20 cellular contexts compared by ENCODE assay signal in genomic region chr19:1365964-1366695, GRCh38. TPM values are rescaled to one million over a fixed set of nuclear protein-coding genes. Genes with fewer than 3 reads are reported as not detected.
DNase-seq lines count a peak whose midpoint lies in the region; TF ChIP-seq lines count a peak whose summit lies in the region.
"Had no signal": no experiment of that assay in that cellular context is flagged by ENCODE, and none has a peak within 500 bp of the region (broad histone marks: within the 10 kb centered on the region; RNA-seq: fewer than 3 reads in every experiment).

No MANE protein-coding gene starts in this region.

- no peak overlapping the region for H3K27ac Mint-ChIP-seq in mesothelial cell of epicardium
- H3K27ac Mint-ChIP-seq: CD4-positive, alpha-beta T cell had no signal

- no peaks in the 10 kb centered on the region for H3K9me3 Mint-ChIP-seq in mesothelial cell of epicardium
- H3K9me3 Mint-ChIP-seq: CD4-positive, alpha-beta T cell had no signal

- no peak for TF ChIP-seq CTCF in HL-60 (IDR thresholded peaks at IDR 0.05; ENCODE audit: insufficient read depth, low read length)
- no peak for TF ChIP-seq CTCF in RWPE1 (conservative IDR thresholded peaks at IDR 0.05; ENCODE audit: low read depth)
- peak; percentile 14 for TF ChIP-seq CTCF in retinal pigment epithelial cell (conservative IDR thresholded peaks at IDR 0.05; ENCODE audit: low read depth, low read length)
- no peak for TF ChIP-seq CTCF in mesothelial cell of epicardium (IDR thresholded peaks at IDR 0.05; ENCODE audit: unreplicated experiment)

- H3K36me3 Mint-ChIP-seq in mesothelial cell of epicardium = peaks cover 18% of the 10 kb centered on the region

- POLR2A ChIA-PET in RWPE1 (lab: Yijun Ruan, JAX; ENCODE audit: low non-redundant PET) = no interaction called here

- H3K4me3 Mint-ChIP-seq in mesothelial cell of epicardium = no peak overlapping the region
- H3K4me3 Mint-ChIP-seq: CD4-positive, alpha-beta T cell had no signal

- H3K27ac ChIP-seq in HL-60 (replicated peaks) = peak overlapping the region; percentile 91
- peak overlapping the region; percentile 23; the same call in 1 of the 2 replicates for H3K27ac ChIP-seq in RWPE1
- peak overlapping the region; percentile 62 for H3K27ac ChIP-seq in layer of hippocampus (ENCODE audit: low read depth, low read length)
- H3K27ac ChIP-seq: GM23248, PC-9, SK-N-MC had no signal

- no peaks in the 10 kb centered on the region for H3K27me3 ChIP-seq in HL-60 (ENCODE audit: insufficient read depth, poor library complexity, severe bottlenecking)
- H3K27me3 ChIP-seq in layer of hippocampus (ENCODE audit: control insufficient read depth, insufficient read depth, low read length) = no peaks in the 10 kb centered on the region

- peak in 1 of 2 experiments; percentile 26 for DNase-seq in HL-60 (ENCODE audit: low read depth in 1 of 2, low spot score in 1 of 2)
- no peak for DNase-seq in RWPE1 (ENCODE audit: low spot score)
- DNase-seq in retinal pigment epithelial cell (ENCODE audit: low read depth) = no peak
- no peak for DNase-seq in mesothelial cell of epicardium (ENCODE audit: low spot score in 2 of 2, unreplicated experiment in 2 of 2)
- no peak for DNase-seq in cortex of kidney (lab: John Stamatoyannopoulos, UW)
- DNase-seq in NCI-H446 (lab: John Stamatoyannopoulos, UW) = no peak
- DNase-seq: ACHN; AML-193; Calu3; CD4-positive, alpha-beta T cell; DMS79; GM23248; NCI-H1048; NCI-H1436 treated with DMSO at 0.1 percent for 48 hours; NCI-H2029 treated with DMSO at 0.1 percent for 48 hours; NCI-H2171 treated with DMSO at 0.1 percent for 48 hours; NCI-H748 treated with DMSO at 0.1 percent for 48 hours; PC-9 had no signal

- H3K4me3 ChIP-seq in HL-60 (replicated peaks; ENCODE audit: insufficient read depth, low read length) (no peak overlapping the region), retinal pigment epithelial cell (ENCODE audit: low read length) (no peak overlapping the region)
- H3K4me3 ChIP-seq: GM23248, PC-9, SK-N-MC had no signal

- H3K4me1 Mint-ChIP-seq in mesothelial cell of epicardium = peaks cover 8% of the 10 kb centered on the region

- CTCF ChIA-PET in RWPE1 (lab: Yijun Ruan, JAX) = no interaction called here

- H3K27me3 Mint-ChIP-seq in mesothelial cell of epicardium (ENCODE audit: low read depth) = no peaks in the 10 kb centered on the region
- H3K27me3 Mint-ChIP-seq: CD4-positive, alpha-beta T cell had no signal

RNA-seq across cellular contexts. Expression of gene NDUFS7, which starts 17.6 kb away (rescaled TPM):
- total RNA-seq in mesothelial cell of epicardium = 52.2 to 56.8 TPM (median 55.9 TPM) in 3 replicates

RNA-seq across cellular contexts. Expression of gene GAMT, which starts 35.2 kb away (rescaled TPM):
- 41.5 to 44.5 TPM (median 42.6 TPM) in 3 replicates for total RNA-seq in mesothelial cell of epicardium

RNA-seq across cellular contexts. Expression of gene DAZAP1, which starts 41.3 kb away (rescaled TPM):
- 130 to 134 TPM (median 131 TPM) in 3 replicates for total RNA-seq in mesothelial cell of epicardium

Comparison
In these comparisons a context has a peak if more than half of its experiments do, and no peak if none do; other contexts are left out.
1. H3K27ac ChIP-seq: peak in every context shown above with its lines; median percentile 91 in HL-60; 62 in layer of hippocampus; 23 in RWPE1.